8 cellular contexts compared by ENCODE assay signal in genomic region chr12:32264995-32265394, GRCh38.
DNase-seq lines count a peak whose midpoint lies in the region; ATAC-seq and TF ChIP-seq lines count a peak whose summit lies in the region.
"Had no signal": no experiment of that assay in that cellular context is flagged by ENCODE, and none has a peak within 500 bp of the region (broad histone marks: within the 10 kb centered on the region; RNA-seq: fewer than 3 reads in every experiment).

No MANE protein-coding gene starts in this region.

- peak; percentile 33 for DNase-seq in stimulated activated naive B cell treated with anti-CD40 and anti-IgM and Interleukin-4, amounts not matched to agents 10 μg/mL and 1 μg/mL and 100 μg/mL, for 72 hours
- DNase-seq in NCI-H345 (lab: John Stamatoyannopoulos, UW), result no peak
- no peak for DNase-seq in C1 segment of cervical spinal cord (lab: John Stamatoyannopoulos, UW)
- no peak for DNase-seq in NCI-H2029 (lab: John Stamatoyannopoulos, UW)

- no peak for TF ChIP-seq CTCF in VCaP (conservative IDR thresholded peaks at IDR 0.05)

- ATAC-seq in GM19351 (IDR thresholded peaks at IDR 0.05; ENCODE audit: unreplicated experiment) (peak; percentile 77), HG03280 (IDR thresholded peaks at IDR 0.05; ENCODE audit: unreplicated experiment) (peak; percentile 69)
- peak; percentile 80 to 84 for ATAC-seq in stimulated activated naive B cell treated with anti-CD40 and anti-IgM and Interleukin-4, amounts not matched to agents 10 μg/mL and 1 μg/mL and 100 μg/mL, for 72 hours (replicated peaks)

- peaks cover 7 to 15% of the 10 kb centered on the region in 2 donors for H3K36me3 Mint-ChIP-seq in stimulated activated naive B cell treated with anti-CD40 and anti-IgM and Interleukin-4, amounts not matched to agents 10 μg/mL and 1 μg/mL and 100 μg/mL, for 72 hours

- no peaks in the 10 kb centered on the region for H3K9me3 Mint-ChIP-seq in stimulated activated naive B cell treated with anti-CD40 and anti-IgM and Interleukin-4, amounts not matched to agents 10 μg/mL and 1 μg/mL and 100 μg/mL, for 72 hours

- H3K27ac Mint-ChIP-seq in stimulated activated naive B cell treated with anti-CD40 and anti-IgM and Interleukin-4, amounts not matched to agents 10 μg/mL and 1 μg/mL and 100 μg/mL, for 72 hours, result peak overlapping the region; percentile 87

- peak overlapping the region; percentile 33 to 35 for H3K4me3 Mint-ChIP-seq in stimulated activated naive B cell treated with anti-CD40 and anti-IgM and Interleukin-4, amounts not matched to agents 10 μg/mL and 1 μg/mL and 100 μg/mL, for 72 hours

- peak overlapping the region; percentile 99 for H3K27ac ChIP-seq in VCaP
- H3K27ac ChIP-seq: cardiac muscle cell had no signal

- no peaks in the 10 kb centered on the region for H3K27me3 Mint-ChIP-seq in stimulated activated naive B cell treated with anti-CD40 and anti-IgM and Interleukin-4, amounts not matched to agents 10 μg/mL and 1 μg/mL and 100 μg/mL, for 72 hours

- H3K4me1 Mint-ChIP-seq in stimulated activated naive B cell treated with anti-CD40 and anti-IgM and Interleukin-4, amounts not matched to agents 10 μg/mL and 1 μg/mL and 100 μg/mL, for 72 hours, result peaks cover 24 to 32% of the 10 kb centered on the region in 2 donors
